Comparison of ENCODE assay signal across 9 cellular contexts in genomic region chr7:102364394-102364886, GRCh38. TPM values are rescaled to one million over a fixed set of nuclear protein-coding genes. Genes with fewer than 3 reads are reported as not detected.
DNase-seq lines count a peak whose midpoint lies in the region; ATAC-seq and TF ChIP-seq lines count a peak whose summit lies in the region.
"Not testable (repeated sequence)": the region's sequence is repeated elsewhere in the genome, so short reads cannot be mapped to it uniquely, and the experiment has no call there.
"Had no signal": no experiment of that assay in that cellular context is flagged by ENCODE, and none has a peak within 500 bp of the region (broad histone marks: within the 10 kb centered on the region; RNA-seq: fewer than 3 reads in every experiment).

No MANE protein-coding gene starts in this region.

- H3K27ac ChIP-seq in ovary = not testable (repeated sequence)

- CTCF ChIA-PET in BJ (lab: Yijun Ruan, JAX) = not testable (repeated sequence)

- H3K36me3 ChIP-seq in BJ (ENCODE audit: control insufficient read depth, insufficient read depth, low read length); ovary: not testable (repeated sequence)

- POLR2A ChIA-PET in BJ (lab: Charles Lee) = not testable (repeated sequence)

- not testable (repeated sequence) for TF ChIP-seq EP300 in ovary (IDR thresholded peaks at IDR 0.05)

- H3K36me3 Mint-ChIP-seq in T-helper 17 cell (ENCODE audit: low read depth) = not testable (repeated sequence)
- peaks cover 17% of the 10 kb centered on the region for H3K36me3 Mint-ChIP-seq in activated naive CD8-positive, alpha-beta T cell treated with anti-CD3 and anti-CD28 coated beads, Interleukin-2, amount 50 U/mL, for 24 hours (ENCODE audit: low read depth)

- H3K4me3 ChIP-seq in BJ (ENCODE audit: low read depth, low read length) (peak overlapping the region; percentile 66), epithelial cell of proximal tubule (ENCODE audit: low read depth, low read length) (peak overlapping the region; percentile 68), ovary (peak overlapping the region; percentile 66)

- not testable (repeated sequence) for H3K27me3 Mint-ChIP-seq in T-helper 17 cell; activated naive CD8-positive, alpha-beta T cell treated with anti-CD3 and anti-CD28 coated beads, Interleukin-2, amount 50 U/mL, for 24 hours; stimulated activated naive CD8-positive, alpha-beta T cell treated with anti-CD3 and anti-CD28 coated beads, Interleukin-15, amount 100 ng/mL, for 72 hours

- not testable (repeated sequence) for ATAC-seq in T-helper 17 cell; activated naive CD8-positive, alpha-beta T cell treated with anti-CD3 and anti-CD28 coated beads, Interleukin-2, amount 50 U/mL, for 24 hours; left lobe of liver; stimulated activated naive CD8-positive, alpha-beta T cell treated with anti-CD3 and anti-CD28 coated beads, Interleukin-15, amount 100 ng/mL, for 72 hours

- H3K4me1 ChIP-seq in ovary (ENCODE audit: insufficient read depth) = not testable (repeated sequence)

- H3K9me3 Mint-ChIP-seq in activated naive CD8-positive, alpha-beta T cell treated with anti-CD3 and anti-CD28 coated beads, Interleukin-2, amount 50 U/mL, for 24 hours; stimulated activated naive CD8-positive, alpha-beta T cell treated with anti-CD3 and anti-CD28 coated beads, Interleukin-15, amount 100 ng/mL, for 72 hours: not testable (repeated sequence)

- not testable (repeated sequence) for H3K9me3 ChIP-seq in T-helper 17 cell (ENCODE audit: control insufficient read depth, low read length, poor library complexity, severe bottlenecking); ovary

- peak overlapping the region; percentile 92 for H3K4me3 Mint-ChIP-seq in T-helper 17 cell
- H3K4me3 Mint-ChIP-seq in activated naive CD8-positive, alpha-beta T cell treated with anti-CD3 and anti-CD28 coated beads, Interleukin-2, amount 50 U/mL, for 24 hours = peak overlapping the region; percentile 91
- peak overlapping the region; percentile 85 to 94 for H3K4me3 Mint-ChIP-seq in stimulated activated naive CD8-positive, alpha-beta T cell treated with anti-CD3 and anti-CD28 coated beads, Interleukin-15, amount 100 ng/mL, for 72 hours

- not testable (repeated sequence) for DNase-seq in BJ (ENCODE audit: low read depth); T-helper 17 cell; epithelial cell of proximal tubule (ENCODE audit: low read depth)
- DNase-seq in HT-29 (ENCODE audit: low spot score) (peak; percentile 1), left lobe of liver (ENCODE audit: low spot score) (peak; percentile 46), ovary (peak in 1 of 5 donors; percentile 20)
- peak; percentile 19 for DNase-seq in activated naive CD8-positive, alpha-beta T cell treated with anti-CD3 and anti-CD28 coated beads, Interleukin-2, amount 50 U/mL, for 24 hours
- peak in 1 of 2 donors; percentile 11 for DNase-seq in stimulated activated naive CD8-positive, alpha-beta T cell treated with anti-CD3 and anti-CD28 coated beads, Interleukin-15, amount 100 ng/mL, for 72 hours

- not testable (repeated sequence) for TF ChIP-seq POLR2A in ovary (IDR thresholded peaks at IDR 0.05)

- H3K4me1 Mint-ChIP-seq in T-helper 17 cell = not testable (repeated sequence)
- peaks cover 21% of the 10 kb centered on the region for H3K4me1 Mint-ChIP-seq in activated naive CD8-positive, alpha-beta T cell treated with anti-CD3 and anti-CD28 coated beads, Interleukin-2, amount 50 U/mL, for 24 hours
- peaks cover 19% of the 10 kb centered on the region for H3K4me1 Mint-ChIP-seq in stimulated activated naive CD8-positive, alpha-beta T cell treated with anti-CD3 and anti-CD28 coated beads, Interleukin-15, amount 100 ng/mL, for 72 hours

- H3K27me3 ChIP-seq in BJ (ENCODE audit: control insufficient read depth, insufficient read depth, low read length); ovary: not testable (repeated sequence)

- 0 to 1% (median 1%) methylated on average over 15 to 20 of the region's 20 CpGs for WGBS in ovary, 3 donors

- peak overlapping the region; percentile 57 for H3K27ac Mint-ChIP-seq in T-helper 17 cell
- peak overlapping the region; percentile 86 for H3K27ac Mint-ChIP-seq in activated naive CD8-positive, alpha-beta T cell treated with anti-CD3 and anti-CD28 coated beads, Interleukin-2, amount 50 U/mL, for 24 hours
- peak overlapping the region; percentile 81 to 93 for H3K27ac Mint-ChIP-seq in stimulated activated naive CD8-positive, alpha-beta T cell treated with anti-CD3 and anti-CD28 coated beads, Interleukin-15, amount 100 ng/mL, for 72 hours

- intact Hi-C loops in ovary (cut with DNase I) = not testable (repeated sequence)

- not testable (repeated sequence) for TF ChIP-seq CTCF in BJ (IDR thresholded peaks at IDR 0.05; ENCODE audit: insufficient read depth, low read depth, low read length); epithelial cell of proximal tubule (conservative IDR thresholded peaks at IDR 0.05; ENCODE audit: low read depth, low read length); ovary (IDR thresholded peaks at IDR 0.05)

RNA-seq across cellular contexts. Expression of gene SPDYE6, which starts 8.2 kb away (rescaled TPM):
- polyA plus RNA-seq in BJ (2011; rRNA removed) (not detected in 2 replicates), ovary (not detected)
- polyA minus RNA-seq in BJ (2011; rRNA and poly(A)+ RNA removed) = 0.24 TPM in 1 of 2 replicates, not detected in the other
- not detected in 2 replicates for total RNA-seq in HT-29 (2014; rRNA removed; shearing (Covaris generic))
- total RNA-seq in T-helper 17 cell (not detected), epithelial cell of proximal tubule (not detected in 2 replicates), left lobe of liver (not detected), ovary (not detected)
- total RNA-seq: lung microvascular endothelial cell had no signal

RNA-seq across cellular contexts. Expression of gene PRKRIP1, which starts 31.7 kb away (rescaled TPM):
- polyA plus RNA-seq in BJ (2011; rRNA removed) (11.9 and 14.3 TPM in 2 replicates), ovary (10 to 100 TPM; 23.4 to 26.9 TPM)
- polyA minus RNA-seq in BJ (2011; rRNA and poly(A)+ RNA removed) = 2.8 and 3.6 TPM in 2 replicates
- total RNA-seq in HT-29 (2014; rRNA removed; shearing (Covaris generic)) = 34.8 and 38.8 TPM in 2 replicates
- total RNA-seq in T-helper 17 cell (10 to 100 TPM; 38.0 to 44.0 TPM), epithelial cell of proximal tubule (13.2 and 16.1 TPM in 2 replicates), left lobe of liver (10.8 TPM), ovary (10 to 100 TPM; 17.4 to 28.8 (median 23.9) TPM)
